In the genomic region with DNA sequence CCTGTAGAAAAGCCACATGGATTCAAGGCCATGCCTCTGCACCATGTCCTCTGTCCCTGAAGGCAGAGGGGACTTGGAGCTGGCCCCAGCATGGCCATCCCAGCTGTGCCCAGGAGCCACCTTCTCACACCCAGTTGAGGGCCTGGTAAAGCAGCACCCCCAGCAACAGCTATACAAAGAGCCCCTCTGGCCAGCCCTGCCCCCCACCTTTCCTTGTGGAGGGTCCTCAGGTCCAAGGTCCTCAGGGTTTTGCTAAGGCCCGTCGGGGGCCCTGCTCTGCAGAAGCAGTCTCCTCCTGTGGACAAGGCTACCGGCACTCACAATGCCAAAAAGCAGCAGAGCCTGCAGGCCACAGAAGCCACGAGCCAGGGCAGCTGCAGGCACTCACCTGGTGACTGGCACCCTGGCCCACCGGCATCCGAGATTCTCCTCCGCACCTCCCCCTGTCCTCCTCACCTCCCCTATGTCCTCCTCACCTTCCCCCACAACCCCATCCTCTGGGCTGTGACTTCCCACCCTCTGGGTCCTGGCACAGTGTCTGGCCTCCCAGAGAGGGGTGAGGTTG, we compare ENCODE assay signal across 1 cellular context.
TF ChIP-seq lines count a peak whose summit lies in the region.

No MANE protein-coding gene starts in this region.

TF ChIP-seq in HepG2, 621 proteins besides CTCF, POLR2A, EP300 and RAD21:
- TF ChIP-seq, protein P1, sequence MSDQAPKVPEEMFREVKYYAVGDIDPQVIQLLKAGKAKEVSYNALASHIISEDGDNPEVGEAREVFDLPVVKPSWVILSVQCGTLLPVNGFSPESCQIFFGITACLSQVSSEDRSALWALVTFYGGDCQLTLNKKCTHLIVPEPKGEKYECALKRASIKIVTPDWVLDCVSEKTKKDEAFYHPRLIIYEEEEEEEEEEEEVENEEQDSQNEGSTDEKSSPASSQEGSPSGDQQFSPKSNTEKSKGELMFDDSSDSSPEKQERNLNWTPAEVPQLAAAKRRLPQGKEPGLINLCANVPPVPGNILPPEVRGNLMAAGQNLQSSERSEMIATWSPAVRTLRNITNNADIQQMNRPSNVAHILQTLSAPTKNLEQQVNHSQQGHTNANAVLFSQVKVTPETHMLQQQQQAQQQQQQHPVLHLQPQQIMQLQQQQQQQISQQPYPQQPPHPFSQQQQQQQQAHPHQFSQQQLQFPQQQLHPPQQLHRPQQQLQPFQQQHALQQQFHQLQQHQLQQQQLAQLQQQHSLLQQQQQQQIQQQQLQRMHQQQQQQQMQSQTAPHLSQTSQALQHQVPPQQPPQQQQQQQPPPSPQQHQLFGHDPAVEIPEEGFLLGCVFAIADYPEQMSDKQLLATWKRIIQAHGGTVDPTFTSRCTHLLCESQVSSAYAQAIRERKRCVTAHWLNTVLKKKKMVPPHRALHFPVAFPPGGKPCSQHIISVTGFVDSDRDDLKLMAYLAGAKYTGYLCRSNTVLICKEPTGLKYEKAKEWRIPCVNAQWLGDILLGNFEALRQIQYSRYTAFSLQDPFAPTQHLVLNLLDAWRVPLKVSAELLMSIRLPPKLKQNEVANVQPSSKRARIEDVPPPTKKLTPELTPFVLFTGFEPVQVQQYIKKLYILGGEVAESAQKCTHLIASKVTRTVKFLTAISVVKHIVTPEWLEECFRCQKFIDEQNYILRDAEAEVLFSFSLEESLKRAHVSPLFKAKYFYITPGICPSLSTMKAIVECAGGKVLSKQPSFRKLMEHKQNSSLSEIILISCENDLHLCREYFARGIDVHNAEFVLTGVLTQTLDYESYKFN (CRISPR knock-in tag; conservative IDR thresholded peaks at IDR 0.05): no peak
- TF ChIP-seq ZNF441 (CRISPR knock-in tag; IDR thresholded peaks at IDR 0.05; ENCODE audit: borderline replicate concordance): 0 out of 2 replicates have a peak, but pooled peaks have one; percentile 4
- TF ChIP-seq ZNF225 (CRISPR knock-in tag; IDR thresholded peaks at IDR 0.05): no peak
- 0 out of 2 replicates have a peak, but pooled peaks have one; percentile 12 for TF ChIP-seq ZFP91 (CRISPR knock-in tag; IDR thresholded peaks at IDR 0.05; ENCODE audit: borderline replicate concordance)
- no peak for TF ChIP-seq POLR2AphosphoS2 (IDR thresholded peaks at IDR 0.05; ENCODE audit: low read depth, low read length)
- TF ChIP-seq TBX2 (CRISPR knock-in tag; IDR thresholded peaks at IDR 0.05; ENCODE audit: borderline replicate concordance): peak; percentile 9; the same call in 1 of the 2 replicates
- TF ChIP-seq ZNF724P (CRISPR knock-in tag; IDR thresholded peaks at IDR 0.05; ENCODE audit: borderline replicate concordance): no peak
- TF ChIP-seq ZNF790 (CRISPR knock-in tag; IDR thresholded peaks at IDR 0.05; ENCODE audit: borderline replicate concordance): 0 out of 2 replicates have a peak, but pooled peaks have one; percentile 24
- TF ChIP-seq GTF2F1 (IDR thresholded peaks at IDR 0.05; ENCODE audit: low read length): no peak
- TF ChIP-seq SPEN (CRISPR knock-in tag; IDR thresholded peaks at IDR 0.05; ENCODE audit: low read depth): peak; percentile 19; the same call in 1 of the 2 replicates
- TF ChIP-seq ZNF766 (CRISPR knock-in tag; IDR thresholded peaks at IDR 0.05; ENCODE audit: borderline replicate concordance): no peak
- no peak for TF ChIP-seq IRF2 (CRISPR knock-in tag; IDR thresholded peaks at IDR 0.05)
- 0 out of 2 replicates have a peak, but pooled peaks have one; percentile 4 for TF ChIP-seq GZF1 (CRISPR knock-in tag; IDR thresholded peaks at IDR 0.05)
- TF ChIP-seq ZSCAN5A (CRISPR knock-in tag; IDR thresholded peaks at IDR 0.05; ENCODE audit: borderline replicate concordance): no peak
- TF ChIP-seq NR0B2 (CRISPR knock-in tag; IDR thresholded peaks at IDR 0.05): 0 out of 2 replicates have a peak, but pooled peaks have one; percentile 13
- no peak for TF ChIP-seq ZNF460 (CRISPR knock-in tag; IDR thresholded peaks at IDR 0.05; ENCODE audit: borderline replicate concordance)
- TF ChIP-seq ETS1 (CRISPR knock-in tag; IDR thresholded peaks at IDR 0.05): no peak
- TF ChIP-seq CENPT (CRISPR knock-in tag; IDR thresholded peaks at IDR 0.05; ENCODE audit: low read depth): no peak
- peak; percentile 58; the same call in 1 of the 2 replicates for TF ChIP-seq ZNF564 (CRISPR knock-in tag; IDR thresholded peaks at IDR 0.05)
- TF ChIP-seq ZNF24 (IDR thresholded peaks at IDR 0.05): no peak
- TF ChIP-seq, protein P2, sequence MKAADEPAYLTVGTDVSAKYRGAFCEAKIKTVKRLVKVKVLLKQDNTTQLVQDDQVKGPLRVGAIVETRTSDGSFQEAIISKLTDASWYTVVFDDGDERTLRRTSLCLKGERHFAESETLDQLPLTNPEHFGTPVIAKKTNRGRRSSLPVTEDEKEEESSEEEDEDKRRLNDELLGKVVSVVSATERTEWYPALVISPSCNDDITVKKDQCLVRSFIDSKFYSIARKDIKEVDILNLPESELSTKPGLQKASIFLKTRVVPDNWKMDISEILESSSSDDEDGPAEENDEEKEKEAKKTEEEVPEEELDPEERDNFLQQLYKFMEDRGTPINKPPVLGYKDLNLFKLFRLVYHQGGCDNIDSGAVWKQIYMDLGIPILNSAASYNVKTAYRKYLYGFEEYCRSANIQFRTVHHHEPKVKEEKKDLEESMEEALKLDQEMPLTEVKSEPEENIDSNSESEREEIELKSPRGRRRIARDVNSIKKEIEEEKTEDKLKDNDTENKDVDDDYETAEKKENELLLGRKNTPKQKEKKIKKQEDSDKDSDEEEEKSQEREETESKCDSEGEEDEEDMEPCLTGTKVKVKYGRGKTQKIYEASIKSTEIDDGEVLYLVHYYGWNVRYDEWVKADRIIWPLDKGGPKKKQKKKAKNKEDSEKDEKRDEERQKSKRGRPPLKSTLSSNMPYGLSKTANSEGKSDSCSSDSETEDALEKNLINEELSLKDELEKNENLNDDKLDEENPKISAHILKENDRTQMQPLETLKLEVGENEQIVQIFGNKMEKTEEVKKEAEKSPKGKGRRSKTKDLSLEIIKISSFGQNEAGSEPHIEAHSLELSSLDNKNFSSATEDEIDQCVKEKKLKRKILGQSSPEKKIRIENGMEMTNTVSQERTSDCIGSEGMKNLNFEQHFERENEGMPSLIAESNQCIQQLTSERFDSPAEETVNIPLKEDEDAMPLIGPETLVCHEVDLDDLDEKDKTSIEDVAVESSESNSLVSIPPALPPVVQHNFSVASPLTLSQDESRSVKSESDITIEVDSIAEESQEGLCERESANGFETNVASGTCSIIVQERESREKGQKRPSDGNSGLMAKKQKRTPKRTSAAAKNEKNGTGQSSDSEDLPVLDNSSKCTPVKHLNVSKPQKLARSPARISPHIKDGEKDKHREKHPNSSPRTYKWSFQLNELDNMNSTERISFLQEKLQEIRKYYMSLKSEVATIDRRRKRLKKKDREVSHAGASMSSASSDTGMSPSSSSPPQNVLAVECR (CRISPR knock-in tag; IDR thresholded peaks at IDR 0.05; ENCODE audit: borderline replicate concordance): 0 out of 2 replicates have a peak, but pooled peaks have one; percentile 2
- TF ChIP-seq ZFP36L2 (CRISPR knock-in tag; IDR thresholded peaks at IDR 0.05): no peak
- TF ChIP-seq YY1 (IDR thresholded peaks at IDR 0.05; ENCODE audit: insufficient read depth, insufficient replicate concordance, low read depth, low read length): no peak
- 0 out of 2 replicates have a peak, but pooled peaks have one; percentile 64 for TF ChIP-seq ZBTB3 (CRISPR knock-in tag; IDR thresholded peaks at IDR 0.05; ENCODE audit: borderline replicate concordance, low read depth)
- no peak for TF ChIP-seq KDM6A (CRISPR knock-in tag; IDR thresholded peaks at IDR 0.05; ENCODE audit: low read depth)
- TF ChIP-seq MAFF (IDR thresholded peaks at IDR 0.05; ENCODE audit: low read depth, low read length): peak; percentile 24; the same call in 1 of the 2 replicates
- TF ChIP-seq ZBTB20 (CRISPR knock-in tag; IDR thresholded peaks at IDR 0.05; ENCODE audit: borderline replicate concordance, low read depth): 0 out of 2 replicates have a peak, but pooled peaks have one; percentile 8
